In the genomic region with DNA sequence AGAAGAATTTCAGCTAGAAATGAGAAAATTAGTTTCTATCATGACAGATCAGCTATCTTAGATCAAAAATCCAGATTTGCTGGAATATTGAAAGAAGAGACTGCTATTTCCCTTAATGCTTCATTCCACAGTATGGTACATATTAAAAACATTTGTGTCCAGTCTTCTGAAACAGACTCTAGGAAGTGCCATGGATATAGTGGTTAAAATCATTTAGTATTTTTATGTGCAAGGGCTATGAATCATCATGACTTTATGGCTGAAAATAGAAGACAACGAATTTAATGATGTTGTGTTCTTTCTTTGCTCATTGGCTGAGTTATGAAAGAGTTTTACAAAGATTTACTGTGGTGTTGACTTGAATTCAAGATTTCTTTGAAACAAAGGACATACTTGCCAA, we compare ENCODE assay signal across 17 cellular contexts.
DNase-seq lines count a peak whose midpoint lies in the region; ATAC-seq, FAIRE-seq and TF ChIP-seq lines count a peak whose summit lies in the region.
"Had no signal": no experiment of that assay in that cellular context is flagged by ENCODE, and none has a peak within 500 bp of the region (broad histone marks: within the 10 kb centered on the region; RNA-seq: fewer than 3 reads in every experiment).

No MANE protein-coding gene starts in this region.

- POLR2A ChIA-PET in A549 (lab: Yijun Ruan, JAX): no interaction called here

- TF ChIP-seq CTCF in A549 (IDR thresholded peaks at IDR 0.05): no peak
- no peak for TF ChIP-seq CTCF in astrocyte (IDR thresholded peaks at IDR 0.05; ENCODE audit: insufficient read depth, low read depth, low read length)
- TF ChIP-seq CTCF in fibroblast of villous mesenchyme (IDR thresholded peaks at IDR 0.05; ENCODE audit: insufficient read depth, low read depth, low read length): no peak

- H3K79me2 ChIP-seq in astrocyte (ENCODE audit: insufficient read depth, low read length): no peaks in the 10 kb centered on the region

- DNase-seq in A549 (ENCODE audit: low read depth in 1 of 2, low spot score in 1 of 2) (no peak), HS-5 (ENCODE audit: low read depth) (peak; percentile 82), astrocyte (ENCODE audit: low read depth) (peak; percentile 73), fibroblast of villous mesenchyme (ENCODE audit: low read depth) (peak; percentile 53), SHP77 (lab: John Stamatoyannopoulos, UW) (no peak)
- no peak for DNase-seq in activated CD4-positive, alpha-beta T cell treated with anti-CD3 and anti-CD28 coated beads for 48 hours
- no peak for DNase-seq in activated CD8-positive, alpha-beta memory T cell treated with anti-CD3 and anti-CD28 coated beads, Interleukin-2, amount 50 U/mL, for 48 hours
- DNase-seq: activated naive CD8-positive, alpha-beta T cell treated with anti-CD3 and anti-CD28 coated beads, Interleukin-2, amount 10 ng/mL, durations not matched to agents 7 days and 5 days; activated T-cell treated with anti-CD3 and anti-CD28 coated beads for 4 hours; mesendoderm; NCI-H1436 treated with DMSO at 0.1 percent for 48 hours; NCI-H510A treated with DMSO at 0.1 percent for 48 hours; Peyer's patch; stimulated activated naive CD4-positive, alpha-beta T cell treated with Interleukin-2 at 50 U/mL for 16 hours had no signal

- H3K27me3 Mint-ChIP-seq in astrocyte (ENCODE audit: low read depth, unreplicated experiment): no peaks in the 10 kb centered on the region

- FAIRE-seq in A549 (lab: Jason Lieb, UNC) (no peak), astrocyte (lab: Jason Lieb, UNC) (peak; percentile 91)
- FAIRE-seq: H1 had no signal

- no peak overlapping the region for H3K4me3 Mint-ChIP-seq in astrocyte (ENCODE audit: unreplicated experiment)
- H3K4me3 Mint-ChIP-seq: activated naive CD8-positive, alpha-beta T cell treated with anti-CD3 and anti-CD28 coated beads, Interleukin-2, amount 10 ng/mL, durations not matched to agents 7 days and 5 days had no signal

- TF ChIP-seq EP300 in A549 (IDR thresholded peaks at IDR 0.05): no peak

- peak overlapping the region; percentile 21; the same call in 2 of the 3 replicates for H3K4me2 ChIP-seq in A549
- H3K4me2 ChIP-seq in astrocyte (ENCODE audit: low read length): peak overlapping the region; percentile 57

- no peaks in the 10 kb centered on the region for H4K20me1 ChIP-seq in astrocyte (ENCODE audit: insufficient read depth, low read length)

- no peak overlapping the region for H2AFZ ChIP-seq in astrocyte (ENCODE audit: low read depth, low read length)

- no peak overlapping the region for H3K27ac Mint-ChIP-seq in astrocyte (ENCODE audit: unreplicated experiment)
- H3K27ac Mint-ChIP-seq: activated naive CD8-positive, alpha-beta T cell treated with anti-CD3 and anti-CD28 coated beads, Interleukin-2, amount 10 ng/mL, durations not matched to agents 7 days and 5 days had no signal

- H3K27ac ChIP-seq in A549: no peak overlapping the region
- peak overlapping the region; percentile 65 for H3K27ac ChIP-seq in astrocyte (ENCODE audit: low read depth, low read length)
- H3K27ac ChIP-seq: esophagus muscularis mucosa, Peyer's patch had no signal

- H3K4me1 Mint-ChIP-seq in astrocyte (ENCODE audit: low read depth, unreplicated experiment): peaks cover 10% of the 10 kb centered on the region
- H3K4me1 Mint-ChIP-seq: activated naive CD8-positive, alpha-beta T cell treated with anti-CD3 and anti-CD28 coated beads, Interleukin-2, amount 10 ng/mL, durations not matched to agents 7 days and 5 days had no signal

- 18% methylated on average over 1 of the region's 1 CpG for WGBS in A549 (ENCODE audit: missing lambda C conversion rate)

- no peak overlapping the region for H3K4me3 ChIP-seq in A549
- H3K4me3 ChIP-seq in astrocyte (ENCODE audit: insufficient read depth, low read depth, low read length): no peak overlapping the region
- no peak overlapping the region for H3K4me3 ChIP-seq in fibroblast of villous mesenchyme (ENCODE audit: low read depth, low read length)
- H3K4me3 ChIP-seq: esophagus muscularis mucosa, Peyer's patch had no signal

- no peak overlapping the region for H3K9ac ChIP-seq in astrocyte (ENCODE audit: low read length)

- H3K9me3 ChIP-seq in A549 (no peaks in the 10 kb centered on the region), astrocyte (ENCODE audit: insufficient read depth, low read depth, low read length) (no peaks in the 10 kb centered on the region)
- H3K9me3 ChIP-seq: Peyer's patch had no signal

- CTCF ChIA-PET in A549 (lab: Yijun Ruan, JAX): no interaction called here

- ATAC-seq in A549: no peak
- ATAC-seq in activated CD4-positive, CD25-positive, alpha-beta regulatory T cell treated with anti-CD3 and anti-CD28 coated beads, Interleukin-2, amount 50 U/mL, for 24 hours: no peak

- H3K36me3 ChIP-seq in astrocyte (ENCODE audit: insufficient read depth, low read length): no peaks in the 10 kb centered on the region
- H3K36me3 ChIP-seq: esophagus muscularis mucosa, Peyer's patch had no signal

- peaks cover 7% of the 10 kb centered on the region for H3K9me3 Mint-ChIP-seq in astrocyte (ENCODE audit: unreplicated experiment)
- H3K9me3 Mint-ChIP-seq: activated naive CD8-positive, alpha-beta T cell treated with anti-CD3 and anti-CD28 coated beads, Interleukin-2, amount 10 ng/mL, durations not matched to agents 7 days and 5 days had no signal

- peaks cover 12% of the 10 kb centered on the region for H3K4me1 ChIP-seq in A549
- peaks cover 21% of the 10 kb centered on the region for H3K4me1 ChIP-seq in astrocyte (ENCODE audit: insufficient read depth, low read length)
- H3K4me1 ChIP-seq: Peyer's patch had no signal

- H3K36me3 Mint-ChIP-seq in astrocyte (ENCODE audit: low read depth, unreplicated experiment): no peaks in the 10 kb centered on the region
- H3K36me3 Mint-ChIP-seq: activated naive CD8-positive, alpha-beta T cell treated with anti-CD3 and anti-CD28 coated beads, Interleukin-2, amount 10 ng/mL, durations not matched to agents 7 days and 5 days had no signal

- H3K27me3 ChIP-seq in astrocyte (ENCODE audit: insufficient read depth, low read length): no peaks in the 10 kb centered on the region
- H3K27me3 ChIP-seq: esophagus muscularis mucosa, Peyer's patch had no signal

- TF ChIP-seq POLR2A in A549 (IDR thresholded peaks at IDR 0.05; ENCODE audit: low read length): no peak

- TF ChIP-seq RAD21 in A549 (conservative IDR thresholded peaks at IDR 0.05 in 1 of 2, IDR thresholded peaks at IDR 0.05 in 1 of 2): no peak

TF ChIP-seq in A549, 52 proteins besides CTCF, POLR2A, EP300 and RAD21:
- TF ChIP-seq, protein P1, sequence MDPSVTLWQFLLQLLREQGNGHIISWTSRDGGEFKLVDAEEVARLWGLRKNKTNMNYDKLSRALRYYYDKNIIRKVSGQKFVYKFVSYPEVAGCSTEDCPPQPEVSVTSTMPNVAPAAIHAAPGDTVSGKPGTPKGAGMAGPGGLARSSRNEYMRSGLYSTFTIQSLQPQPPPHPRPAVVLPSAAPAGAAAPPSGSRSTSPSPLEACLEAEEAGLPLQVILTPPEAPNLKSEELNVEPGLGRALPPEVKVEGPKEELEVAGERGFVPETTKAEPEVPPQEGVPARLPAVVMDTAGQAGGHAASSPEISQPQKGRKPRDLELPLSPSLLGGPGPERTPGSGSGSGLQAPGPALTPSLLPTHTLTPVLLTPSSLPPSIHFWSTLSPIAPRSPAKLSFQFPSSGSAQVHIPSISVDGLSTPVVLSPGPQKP (IDR thresholded peaks at IDR 0.05; ENCODE audit: low read depth, low read length): no peak
- no peak for TF ChIP-seq MYC (IDR thresholded peaks at IDR 0.05; ENCODE audit: borderline replicate concordance, low read length)
- TF ChIP-seq ZNF302 (CRISPR knock-in tag; IDR thresholded peaks at IDR 0.05): no peak
- TF ChIP-seq SMC3 (IDR thresholded peaks at IDR 0.05): no peak
- TF ChIP-seq FOSL2 (IDR thresholded peaks at IDR 0.05): no peak
- TF ChIP-seq FOSL2 (CRISPR knock-in tag; IDR thresholded peaks at IDR 0.05): peak; percentile 21; the same call in 1 of the 2 replicates
TF ChIP-seq in A549: peak in this region for 1.

Comparison
In these comparisons a context has a peak if more than half of its experiments do, and no peak if none do; other contexts are left out.
1. DNase-seq: peak in HS-5 (single experiment), astrocyte (single experiment) and fibroblast of villous mesenchyme (single experiment); none in A549 (0 of 2), SHP77 (0 of 2), activated CD4-positive, alpha-beta T cell treated with anti-CD3 and anti-CD28 coated beads for 48 hours (single experiment) and activated CD8-positive, alpha-beta memory T cell treated with anti-CD3 and anti-CD28 coated beads, Interleukin-2, amount 50 U/mL, for 48 hours (single experiment).